In the genomic region with DNA sequence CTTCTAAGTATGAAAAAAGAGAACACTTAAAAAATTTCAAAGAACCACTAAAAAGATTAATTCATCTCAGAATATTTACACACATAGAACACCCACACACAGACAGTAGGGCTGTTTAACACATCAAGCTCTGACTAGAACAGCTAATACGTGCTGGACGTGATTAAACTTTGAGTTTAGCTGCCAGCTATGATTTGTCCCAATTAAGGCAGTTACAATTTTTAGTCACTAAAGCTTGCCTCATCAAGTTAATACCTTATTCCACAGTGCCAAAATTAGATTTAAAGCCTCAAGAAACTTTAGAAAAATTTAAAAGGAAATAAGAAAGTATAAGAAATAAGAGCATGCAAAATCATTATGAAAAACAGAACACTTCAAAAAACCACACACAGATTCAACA, we compare ENCODE assay signal across 11 cellular contexts. TPM values are rescaled to one million over a fixed set of nuclear protein-coding genes. Genes with fewer than 3 reads are reported as not detected.
A peak's percentile ranks its signal among the peaks of the same experiment; 100 is the strongest.
DNase-seq lines count a peak whose midpoint lies in the region; ATAC-seq and TF ChIP-seq lines count a peak whose summit lies in the region.
"Had no signal": no experiment of that assay in that cellular context is flagged by ENCODE, and none has a peak within 500 bp of the region (broad histone marks: within the 10 kb centered on the region; RNA-seq: fewer than 3 reads in every experiment).

No MANE protein-coding gene starts in this region.

- H3K9me2 ChIP-seq in GM23248 (ENCODE audit: insufficient read depth): no peaks in the 10 kb centered on the region

- H3K27ac Mint-ChIP-seq in activated T-helper 17 cell treated with anti-CD3 and anti-CD28 coated beads, Interleukin-2, amount 50 U/mL, for 72 hours: peak overlapping the region; percentile 77
- no peak overlapping the region for H3K27ac Mint-ChIP-seq in effector memory CD8-positive, alpha-beta T cell

- H4K20me1 ChIP-seq in GM23248 (ENCODE audit: insufficient read depth): no peaks in the 10 kb centered on the region

- H3K36me3 Mint-ChIP-seq in activated T-helper 17 cell treated with anti-CD3 and anti-CD28 coated beads, Interleukin-2, amount 50 U/mL, for 72 hours (ENCODE audit: low read depth): peaks cover 21% of the 10 kb centered on the region
- H3K36me3 Mint-ChIP-seq in effector memory CD8-positive, alpha-beta T cell (ENCODE audit: insufficient read depth): peaks cover 9% of the 10 kb centered on the region

- H3K4me3 ChIP-seq in A673 (ENCODE audit: low read depth, low read length, poor library complexity, severe bottlenecking): peak overlapping the region; percentile 2
- H3K4me3 ChIP-seq in GM23248: peak overlapping the region; percentile 33
- no peak overlapping the region for H3K4me3 ChIP-seq in HAP-1
- H3K4me3 ChIP-seq: spleen had no signal

- no peak for TF ChIP-seq CTCF in A673 (conservative IDR thresholded peaks at IDR 0.05; ENCODE audit: low read depth, low read length)

- H3K4me2 ChIP-seq in GM23248 (ENCODE audit: unreplicated experiment): peak overlapping the region; percentile 72

- H3K27ac ChIP-seq in A673 (ENCODE audit: low read depth, low read length, poor library complexity, severe bottlenecking) (peak overlapping the region; percentile 84), GM23248 (peak overlapping the region; percentile 84)
- H3K27ac ChIP-seq: spleen had no signal

- intact Hi-C loops in A673 (cut with micrococcal nuclease; ENCODE audit: unreplicated experiment): no loop called here

- peaks cover 52% of the 10 kb centered on the region for H3F3A ChIP-seq in GM23248 (ENCODE audit: insufficient read depth)

- CTCF ChIA-PET in A673 (lab: Charles Lee): interaction anchor here (1.1 kb wide), 1 partner anchor 136 kb away, joined by 4 read pairs; the partner anchor contains the start of gene LRIG2

- peak overlapping the region; percentile 53 for H3K4me3 Mint-ChIP-seq in activated T-helper 17 cell treated with anti-CD3 and anti-CD28 coated beads, Interleukin-2, amount 50 U/mL, for 72 hours
- H3K4me3 Mint-ChIP-seq in effector memory CD8-positive, alpha-beta T cell: no peak overlapping the region

- 4 to 5% methylated on average over 2 of the region's 2 CpGs for WGBS in GM23248 (ENCODE audit: low coverage in 1 of 2, low lambda C conversion rate in 2 of 2, missing lambda C conversion rate in 2 of 2), 2 experiments

- POLR2A ChIA-PET in A673 (lab: Charles Lee; ENCODE audit: low non-redundant PET): no interaction called here

- H3K9ac ChIP-seq in GM23248: peak overlapping the region; percentile 60

- peak; percentile 53 for DNase-seq in A673 (ENCODE audit: low spot score)
- DNase-seq in GM23248: peak; percentile 82
- DNase-seq in iris pigment epithelial cell (ENCODE audit: low read depth): peak; percentile 49
- DNase-seq in stimulated activated naive CD4-positive, alpha-beta T cell (lab: John Stamatoyannopoulos, UW): no peak
- no peak for DNase-seq in CD1c-positive myeloid dendritic cell (ENCODE audit: extremely low spot score)
- no peak for DNase-seq in effector memory CD8-positive, alpha-beta T cell
- DNase-seq in HAP-1 (ENCODE audit: low spot score in 2 of 2): no peak
- DNase-seq: C1 segment of cervical spinal cord, NCI-H2029, spleen had no signal

- peaks cover 51% of the 10 kb centered on the region for H3K4me1 ChIP-seq in A673 (ENCODE audit: insufficient read depth, low read length, poor library complexity, severe bottlenecking)
- peaks cover 50% of the 10 kb centered on the region for H3K4me1 ChIP-seq in GM23248 (ENCODE audit: insufficient read depth)
- peaks cover 51% of the 10 kb centered on the region for H3K4me1 ChIP-seq in HAP-1

- peak; percentile 63 for ATAC-seq in activated T-helper 17 cell treated with anti-CD3 and anti-CD28 coated beads, Interleukin-2, amount 50 U/mL, for 72 hours (replicated peaks)
- ATAC-seq in effector memory CD8-positive, alpha-beta T cell (replicated peaks): no peak

- peaks cover 18% of the 10 kb centered on the region for H3K4me1 Mint-ChIP-seq in activated T-helper 17 cell treated with anti-CD3 and anti-CD28 coated beads, Interleukin-2, amount 50 U/mL, for 72 hours
- peaks cover 3 to 12% of the 10 kb centered on the region in 2 donors for H3K4me1 Mint-ChIP-seq in effector memory CD8-positive, alpha-beta T cell (ENCODE audit: low read depth in 2 of 2)

- in situ Hi-C loops in GM23248 (cut with MboI): no loop called here
- in situ Hi-C loops in HAP-1 (cut with MboI; ENCODE audit: low sequenced_read_pairs): no loop called here

- H3K27me3 ChIP-seq in A673 (replicated peaks; ENCODE audit: insufficient read depth, low read depth, low read length, poor library complexity): no peaks in the 10 kb centered on the region
- H3K27me3 ChIP-seq in GM23248 (replicated peaks; ENCODE audit: insufficient read depth): no peaks in the 10 kb centered on the region
- H3K27me3 ChIP-seq in HAP-1 (ENCODE audit: low read depth): no peaks in the 10 kb centered on the region
- H3K27me3 ChIP-seq: spleen had no signal

- no peaks in the 10 kb centered on the region for H3K9me3 Mint-ChIP-seq in activated T-helper 17 cell treated with anti-CD3 and anti-CD28 coated beads, Interleukin-2, amount 50 U/mL, for 72 hours
- H3K9me3 Mint-ChIP-seq in effector memory CD8-positive, alpha-beta T cell: no peaks in the 10 kb centered on the region

- peaks cover 85% of the 10 kb centered on the region for H3K79me2 ChIP-seq in GM23248 (ENCODE audit: insufficient read depth)

- no TSS peak for BruUV-seq in A673 (replicated peaks; lab: Mats Ljungman, UMichigan)

- H3K36me3 ChIP-seq in A673 (ENCODE audit: insufficient read depth, low read length, poor library complexity, severe bottlenecking) (no peaks in the 10 kb centered on the region), GM23248 (ENCODE audit: low read depth) (no peaks in the 10 kb centered on the region), HAP-1 (replicated peaks) (no peaks in the 10 kb centered on the region)
- H3K36me3 ChIP-seq: spleen had no signal

- H3K27me3 Mint-ChIP-seq in activated T-helper 17 cell treated with anti-CD3 and anti-CD28 coated beads, Interleukin-2, amount 50 U/mL, for 72 hours: no peaks in the 10 kb centered on the region
- no peaks in the 10 kb centered on the region for H3K27me3 Mint-ChIP-seq in effector memory CD8-positive, alpha-beta T cell

- no peak overlapping the region for H2AFZ ChIP-seq in GM23248

- H3K9me3 ChIP-seq in A673 (ENCODE audit: low read depth, low read length, poor library complexity, severe bottlenecking) (no peaks in the 10 kb centered on the region), GM23248 (ENCODE audit: low read depth) (no peaks in the 10 kb centered on the region), HAP-1 (no peaks in the 10 kb centered on the region)
- H3K9me3 ChIP-seq: spleen had no signal

RNA-seq across cellular contexts. Expression of gene SLC16A1, which starts 18.9 kb away (rescaled TPM):
- 101 and 112 TPM in 2 replicates for total RNA-seq in A673 (2021)
- 153 and 178 TPM in 2 replicates for total RNA-seq in GM23248 (2014; rRNA removed; shearing (Covaris generic))
- polyA plus RNA-seq in GM23248 (2016; fragmentation: Nextera tagmentation; extraction: Ambion mirVana): 97.5 and 99.9 TPM in 2 replicates
- total RNA-seq in activated T-helper 17 cell treated with anti-CD3 and anti-CD28 coated beads, Interleukin-2, amount 50 U/mL, for 72 hours: 10 to 100 TPM; 65.5 to 98.3 TPM

Comparison
In these comparisons a context has a peak if more than half of its experiments do, and no peak if none do; other contexts are left out.
1. DNase-seq: peak in A673 (single experiment), GM23248 (single experiment) and iris pigment epithelial cell (single experiment); none in stimulated activated naive CD4-positive, alpha-beta T cell (0 of 6), CD1c-positive myeloid dendritic cell (single experiment), effector memory CD8-positive, alpha-beta T cell (0 of 3) and HAP-1 (0 of 2).